In the genomic region with DNA sequence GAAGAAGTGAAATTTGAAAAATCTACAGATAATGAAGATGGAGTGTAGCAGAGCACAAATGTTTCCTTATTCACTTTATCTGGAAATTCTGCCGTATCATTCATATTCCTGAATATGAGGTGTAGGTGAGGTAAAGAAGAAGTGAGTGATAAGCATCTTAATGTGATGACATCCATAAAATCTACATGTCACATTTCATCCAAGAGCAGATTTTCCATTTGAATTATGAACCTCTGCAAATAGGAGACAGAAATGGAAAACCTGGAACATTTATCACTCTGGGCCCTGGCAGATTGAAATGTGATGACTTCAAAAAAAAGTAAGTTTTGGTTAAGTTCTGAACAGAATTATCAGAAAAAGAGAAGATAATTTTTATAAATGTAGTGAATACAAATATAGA, we compare ENCODE assay signal across 8 cellular contexts.
"Had no signal": no experiment of that assay in that cellular context is flagged by ENCODE, and none has a peak within 500 bp of the region (broad histone marks: within the 10 kb centered on the region; RNA-seq: fewer than 3 reads in every experiment).

No MANE protein-coding gene starts in this region.

- H3K27ac ChIP-seq: HL-60, KMS-11 had no signal

- H3K4me2 ChIP-seq: KMS-11 had no signal

- H3K4me3 ChIP-seq: K562 had no signal

- H3K9ac ChIP-seq: KMS-11 had no signal

- FAIRE-seq: HepG2, HTR-8/SVneo, K562 had no signal

- DNase-seq: IMR-90, KBM-7, KG1 had no signal
